In the genomic region with DNA sequence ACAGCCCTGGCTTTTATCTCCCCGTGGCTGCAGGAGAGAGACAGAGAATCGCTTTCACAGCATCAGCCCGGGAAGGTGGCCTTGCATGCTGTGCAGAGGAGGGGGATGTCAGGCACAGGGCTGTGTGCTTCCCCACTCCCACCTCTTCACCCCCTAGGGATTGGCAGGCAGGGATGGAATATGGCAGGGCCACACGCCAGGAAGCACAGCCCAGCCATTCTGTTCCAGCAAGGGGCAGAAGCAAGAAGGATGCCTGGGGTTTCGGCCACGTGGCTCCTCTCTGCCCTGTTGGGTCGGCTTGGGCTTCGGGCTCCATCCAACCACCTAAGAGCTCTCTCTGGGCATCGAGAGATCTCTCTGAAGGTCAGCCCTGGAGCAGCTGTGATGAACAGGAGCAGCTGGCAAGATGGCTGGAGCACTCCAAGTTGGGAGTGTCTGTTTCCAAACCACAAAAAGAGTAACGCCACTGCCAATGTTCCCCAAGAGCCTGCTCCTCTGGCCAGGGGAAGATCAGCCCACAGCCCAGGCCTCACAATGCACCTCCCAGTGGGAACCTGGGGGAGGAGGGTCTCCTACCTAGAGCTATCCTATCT, we compare ENCODE assay signal across 14 cellular contexts.
A peak's percentile ranks its signal among the peaks of the same experiment; 100 is the strongest.
DNase-seq lines count a peak whose midpoint lies in the region; ATAC-seq and TF ChIP-seq lines count a peak whose summit lies in the region.
"Had no signal": no experiment of that assay in that cellular context is flagged by ENCODE, and none has a peak within 500 bp of the region (broad histone marks: within the 10 kb centered on the region; RNA-seq: fewer than 3 reads in every experiment).

No MANE protein-coding gene starts in this region.

- H3K4me3 Mint-ChIP-seq in T-cell: no peak overlapping the region
- H3K4me3 Mint-ChIP-seq: CD8-positive, alpha-beta T cell; IgD-negative memory B cell had no signal

- H3K36me3 ChIP-seq in mesendoderm (ENCODE audit: control insufficient read depth, insufficient read depth, low read length) (no peaks in the 10 kb centered on the region), tibial nerve (no peaks in the 10 kb centered on the region)
- H3K36me3 ChIP-seq: colonic mucosa, suprapubic skin had no signal

- no peak for TF ChIP-seq POLR2A in tibial nerve (IDR thresholded peaks at IDR 0.05)

- no peaks in the 10 kb centered on the region for H3K79me1 ChIP-seq in mesendoderm (ENCODE audit: low read length)

- no peak for TF ChIP-seq CTCF in tibial nerve (IDR thresholded peaks at IDR 0.05)

- peaks cover 5 to 18% of the 10 kb centered on the region in 2 donors for H3K27me3 Mint-ChIP-seq in T-cell

- no peak overlapping the region for H3K23ac ChIP-seq in mesendoderm (ENCODE audit: low read length)

- no peak overlapping the region for H2BK15ac ChIP-seq in mesendoderm (replicated peaks; ENCODE audit: low read depth)

- no peaks in the 10 kb centered on the region for H3K9me3 ChIP-seq in tibial nerve
- H3K9me3 ChIP-seq: colonic mucosa, suprapubic skin had no signal

- POLR2A ChIA-PET in T-cell (lab: Charles Lee): no interaction called here

- H3K9ac ChIP-seq in mesendoderm (ENCODE audit: low read length): no peak overlapping the region

- peak; percentile 23 for DNase-seq in NCI-H2227 treated with DMSO at 0.1 percent for 48 hours (lab: John Stamatoyannopoulos, UW)
- peak; percentile 53 for DNase-seq in ecto neural progenitor cell (ENCODE audit: low spot score)
- peak; percentile 42 for DNase-seq in mesendoderm
- no peak for DNase-seq in tibial nerve (ENCODE audit: low spot score in 2 of 2)
- DNase-seq in T-cell: no peak
- no peak for DNase-seq in activated gamma-delta T cell (lab: John Stamatoyannopoulos, UW)
- DNase-seq: CD8-positive, alpha-beta T cell; colonic mucosa; foreskin fibroblast; NCI-H1417 had no signal

- H2BK5ac ChIP-seq in mesendoderm (ENCODE audit: low read length): no peak overlapping the region

- no peak overlapping the region for H3K18ac ChIP-seq in mesendoderm (ENCODE audit: low read length)

- H3K4me1 ChIP-seq in mesendoderm (ENCODE audit: control insufficient read depth, low read depth, low read length) (peaks cover 7% of the 10 kb centered on the region), tibial nerve (peaks cover 0 to 39% (median 13%) of the 10 kb centered on the region in 4 donors)
- H3K4me1 ChIP-seq: colonic mucosa had no signal

- H3K4ac ChIP-seq in mesendoderm (ENCODE audit: low read depth, low read length): no peak overlapping the region

- H3K27me3 ChIP-seq in mesendoderm (ENCODE audit: insufficient read depth, low read length, poor library complexity) (no peaks in the 10 kb centered on the region), tibial nerve (no peaks in the 10 kb centered on the region)
- H3K27me3 ChIP-seq: colonic mucosa, suprapubic skin had no signal

- H3K4me1 Mint-ChIP-seq in T-cell: peaks cover 12 to 28% (median 13%) of the 10 kb centered on the region in 3 donors

- H3K4me2 ChIP-seq in mesendoderm (ENCODE audit: low read length): no peak overlapping the region

- peak overlapping the region; percentile 30 for H3K56ac ChIP-seq in mesendoderm (ENCODE audit: low read length)

- no peaks in the 10 kb centered on the region for H3K36me3 Mint-ChIP-seq in T-cell
- H3K36me3 Mint-ChIP-seq: CD8-positive, alpha-beta T cell; IgD-negative memory B cell; naive thymus-derived CD8-positive, alpha-beta T cell had no signal

- peak overlapping the region; percentile 4 for H3K27ac ChIP-seq in mesendoderm (ENCODE audit: low read depth, low read length)
- peak overlapping the region in 3 of 4 donors; percentile 0 to 66 (median 63) for H3K27ac ChIP-seq in tibial nerve
- H3K27ac ChIP-seq: colonic mucosa, suprapubic skin had no signal

- H3K27ac Mint-ChIP-seq in T-cell: no peak overlapping the region
- H3K27ac Mint-ChIP-seq: CD8-positive, alpha-beta T cell had no signal

- no peak overlapping the region for H2BK120ac ChIP-seq in mesendoderm (ENCODE audit: low read depth, low read length)

- no peak overlapping the region for H4K5ac ChIP-seq in mesendoderm (ENCODE audit: low read length)

- H3K79me2 ChIP-seq in mesendoderm (ENCODE audit: control insufficient read depth, insufficient read depth, low read length): no peaks in the 10 kb centered on the region

- CTCF ChIA-PET in T-cell (lab: Charles Lee): interaction anchor here in 1 of 2 donors (0.6 to 1.4 kb wide), 2 partner anchors 189 to 1126 kb away, joined by 3 to 6 read pairs; no protein-coding TSS in a partner anchor

- no peak overlapping the region for H3K4me3 ChIP-seq in mesendoderm (ENCODE audit: low read length)
- H3K4me3 ChIP-seq in tibial nerve: no peak overlapping the region
- H3K4me3 ChIP-seq: colonic mucosa had no signal

- no CpG with 5 or more reads among the region's 10 CpGs for WGBS in mesendoderm (ENCODE audit: extremely low coverage, insufficient coverage, low lambda C conversion rate)
- 46 to 60% methylated on average over 10 of the region's 10 CpGs for WGBS in tibial nerve, 2 donors

- no peaks in the 10 kb centered on the region for H3K9me3 Mint-ChIP-seq in T-cell
- H3K9me3 Mint-ChIP-seq: CD8-positive, alpha-beta T cell; IgD-negative memory B cell; naive thymus-derived CD8-positive, alpha-beta T cell had no signal

- ATAC-seq in T-cell (replicated peaks in 1 of 4) (no peak), HG02759 (IDR thresholded peaks at IDR 0.05; ENCODE audit: unreplicated experiment) (no peak)
- ATAC-seq: CD8-positive, alpha-beta T cell; naive thymus-derived CD8-positive, alpha-beta T cell had no signal

- TF ChIP-seq EP300 in tibial nerve (IDR thresholded peaks at IDR 0.05): no peak

- no peak overlapping the region for H2AK5ac ChIP-seq in mesendoderm (ENCODE audit: low read length)

- no peak overlapping the region for H4K8ac ChIP-seq in mesendoderm (ENCODE audit: low read depth, low read length)

Comparison
In these comparisons a context has a peak if more than half of its experiments do, and no peak if none do; other contexts are left out.
1. DNase-seq: peak in NCI-H2227 treated with DMSO at 0.1 percent for 48 hours (single experiment), ecto neural progenitor cell (single experiment) and mesendoderm (single experiment); none in tibial nerve (0 of 2), T-cell (0 of 34) and activated gamma-delta T cell (single experiment).